8 cellular contexts compared by ENCODE assay signal in the genomic region with DNA sequence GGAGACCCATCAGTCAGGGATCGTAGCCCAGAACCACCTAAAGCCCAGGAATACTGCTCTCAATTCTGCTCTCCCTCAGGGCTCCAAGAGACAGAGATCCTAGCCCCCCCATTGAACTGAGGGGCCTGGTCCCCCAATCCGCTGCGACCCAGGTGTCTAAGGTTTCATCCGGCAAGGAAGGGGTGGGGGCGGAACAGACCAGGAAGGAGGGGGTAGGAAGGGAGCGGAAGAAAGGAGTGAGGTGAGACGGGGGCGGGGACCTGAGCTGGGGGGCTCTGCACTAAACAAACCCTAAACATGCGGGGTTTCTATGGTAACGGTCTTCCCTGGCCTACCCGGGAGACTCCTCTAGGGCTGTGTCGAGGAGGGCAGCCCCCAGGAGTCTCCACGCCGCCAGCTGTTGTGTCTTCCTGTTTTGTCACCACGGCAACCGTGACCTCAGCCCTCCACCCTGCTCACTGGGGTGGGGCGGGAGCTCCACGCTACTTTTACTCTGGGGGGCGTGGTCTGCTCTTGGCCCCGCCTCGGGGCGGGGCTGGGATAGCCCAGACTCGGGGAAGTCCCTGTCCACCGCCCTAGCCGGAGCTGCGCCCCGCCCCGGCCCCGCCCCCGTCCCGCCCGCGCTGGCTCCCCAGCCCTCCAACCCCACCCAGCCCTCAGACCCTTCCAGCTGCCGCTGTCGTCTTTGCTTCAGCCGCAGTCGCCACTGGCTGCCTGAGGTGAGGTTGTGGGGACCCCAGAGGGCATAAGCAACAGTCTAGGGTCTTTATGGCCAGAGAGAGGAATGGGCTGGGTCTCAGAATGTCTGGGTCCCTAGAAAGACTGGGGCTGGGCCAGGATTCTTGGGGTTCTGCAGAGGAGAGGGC. TPM values are rescaled to one million over a fixed set of nuclear protein-coding genes. Genes with fewer than 3 reads are reported as not detected.
DNase-seq lines count a peak whose midpoint lies in the region; ATAC-seq and TF ChIP-seq lines count a peak whose summit lies in the region.

A gene with protein sequence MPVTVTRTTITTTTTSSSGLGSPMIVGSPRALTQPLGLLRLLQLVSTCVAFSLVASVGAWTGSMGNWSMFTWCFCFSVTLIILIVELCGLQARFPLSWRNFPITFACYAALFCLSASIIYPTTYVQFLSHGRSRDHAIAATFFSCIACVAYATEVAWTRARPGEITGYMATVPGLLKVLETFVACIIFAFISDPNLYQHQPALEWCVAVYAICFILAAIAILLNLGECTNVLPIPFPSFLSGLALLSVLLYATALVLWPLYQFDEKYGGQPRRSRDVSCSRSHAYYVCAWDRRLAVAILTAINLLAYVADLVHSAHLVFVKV (plus strand): TSS at position 659 of the 866 bp plus-strand sequence. CDS start 5,647 bp downstream, outside the sequence.

- peak in 1 of 2 donors; percentile 88 for TF ChIP-seq POLR2A in suprapubic skin (IDR thresholded peaks at IDR 0.05)

- H3K36me3 ChIP-seq in HUES64 (ENCODE audit: insufficient read depth, low read length) (peaks cover 12% of the 10 kb centered on the region), suprapubic skin (no peaks in the 10 kb centered on the region)

- peak within 1 kb of the TSS; percentile 98 for H3K9ac ChIP-seq in HUES64 (ENCODE audit: low read depth, low read length)

- under 1% methylated on average over 27 of the region's 37 CpGs for WGBS in HUES64
- 3% methylated on average over 26 of the region's 37 CpGs for WGBS in suprapubic skin

- ATAC-seq in GM21515 (IDR thresholded peaks at IDR 0.05; ENCODE audit: unreplicated experiment) (peak; percentile 57), omental fat pad (ENCODE audit: low FRiP score) (peak; percentile 90)

- intact Hi-C loops in head of caudate nucleus (cut with DNase I): no loop called here

- TF ChIP-seq EP300 in suprapubic skin (IDR thresholded peaks at IDR 0.05): no peak

- no peak for TF ChIP-seq CTCF in omental fat pad (IDR thresholded peaks at IDR 0.05)
- no peak for TF ChIP-seq CTCF in suprapubic skin (IDR thresholded peaks at IDR 0.05)

- H3K27ac ChIP-seq in HUES64 (ENCODE audit: low read depth, low read length) (peak within 1 kb of the TSS; percentile 99), suprapubic skin (peak within 1 kb of the TSS; percentile 80)

- no peaks in the 10 kb centered on the region for H3K27me3 ChIP-seq in HUES64 (ENCODE audit: insufficient read depth, low read length)
- H3K27me3 ChIP-seq in suprapubic skin: no peaks in the 10 kb centered on the region

- H3K4me3 ChIP-seq in HUES64 (ENCODE audit: low read length) (peak within 1 kb of the TSS; percentile 95), suprapubic skin (peak within 1 kb of the TSS; percentile 80)

- H3K9me3 ChIP-seq in HUES64 (ENCODE audit: insufficient read depth, low read depth, low read length) (no peaks in the 10 kb centered on the region), suprapubic skin (no peaks in the 10 kb centered on the region)

- DNase-seq in DMS 273 (lab: John Stamatoyannopoulos, UW; ENCODE audit: unreplicated experiment) (peak; percentile 88), T follicular helper cell (ENCODE audit: low read depth) (peak; percentile 100), head of caudate nucleus (peak; percentile 94 to 99 (median 98)), omental fat pad (ENCODE audit: low spot score) (peak; percentile 99), suprapubic skin (ENCODE audit: low spot score in 2 of 2) (peak; percentile 99 to 100)
- peak; percentile 98 for DNase-seq in activated naive CD8-positive, alpha-beta T cell treated with anti-CD3 and anti-CD28 coated beads, Interleukin-2, amount 50 U/mL, for 16 hours (ENCODE audit: low read depth, low spot score)

- H3K4me1 ChIP-seq in HUES64 (ENCODE audit: insufficient read depth, low read length) (peaks cover 10% of the 10 kb centered on the region), suprapubic skin (peaks cover 61% of the 10 kb centered on the region)

RNA-seq across cellular contexts. Expression of the gene that starts here (rescaled TPM):
- 40.2 TPM for polyA plus RNA-seq in HUES64 (2013, experiment 1 of 2)
- 49.6 TPM for polyA plus RNA-seq in HUES64 (2013, experiment 2 of 2)
- 100 to 1,000 TPM in 2 of 4 donors, 10 to 100 TPM in 2; 50.6 to 346 (median 97.8) TPM for total RNA-seq in omental fat pad
- total RNA-seq in suprapubic skin: 10 to 100 TPM; 27.5 to 72.4 (median 67.4) TPM

Comparison
In these comparisons a context has a peak if more than half of its experiments do, and no peak if none do; other contexts are left out.
1. Peak in every context shown above with its lines: DNase-seq, ATAC-seq, H3K4me3 ChIP-seq and H3K27ac ChIP-seq.